ENCODE assay signal across 27 cellular contexts in the genomic region with DNA sequence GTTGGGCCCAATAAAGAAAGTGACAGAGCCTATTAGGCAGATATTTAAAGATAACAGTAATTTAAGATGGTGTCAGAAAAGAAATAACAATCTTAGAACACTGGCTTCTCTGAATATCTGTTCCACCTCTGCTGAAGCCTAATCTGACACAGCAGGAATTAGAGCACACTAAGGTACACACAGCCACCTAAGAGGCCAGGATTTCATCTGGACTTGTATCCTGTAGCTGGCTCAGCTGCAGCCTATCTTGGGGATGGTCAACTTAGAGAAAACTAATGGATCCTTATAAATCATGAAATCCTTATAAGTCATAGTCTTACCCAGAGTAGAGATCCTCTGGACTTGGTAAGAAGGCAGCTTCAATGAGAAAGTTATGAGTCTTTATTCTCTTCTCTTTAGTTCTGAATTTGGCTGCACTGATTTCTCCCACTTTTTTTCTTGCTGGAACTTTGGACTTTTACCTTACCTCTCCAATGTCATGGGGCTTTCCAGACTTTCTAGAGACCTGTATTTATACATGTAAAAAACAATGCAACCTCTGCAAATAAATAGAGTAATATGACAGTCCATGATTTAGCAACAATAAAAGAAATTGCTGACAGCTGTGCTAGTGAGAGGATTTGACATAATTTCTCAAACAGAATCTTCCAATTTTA. TPM values are rescaled to one million over a fixed set of nuclear protein-coding genes. Genes with fewer than 3 reads are reported as not detected.
DNase-seq lines count a peak whose midpoint lies in the region; ATAC-seq and TF ChIP-seq lines count a peak whose summit lies in the region.
"Had no signal": no experiment of that assay in that cellular context is flagged by ENCODE, and none has a peak within 500 bp of the region (broad histone marks: within the 10 kb centered on the region; RNA-seq: fewer than 3 reads in every experiment).

A gene with protein sequence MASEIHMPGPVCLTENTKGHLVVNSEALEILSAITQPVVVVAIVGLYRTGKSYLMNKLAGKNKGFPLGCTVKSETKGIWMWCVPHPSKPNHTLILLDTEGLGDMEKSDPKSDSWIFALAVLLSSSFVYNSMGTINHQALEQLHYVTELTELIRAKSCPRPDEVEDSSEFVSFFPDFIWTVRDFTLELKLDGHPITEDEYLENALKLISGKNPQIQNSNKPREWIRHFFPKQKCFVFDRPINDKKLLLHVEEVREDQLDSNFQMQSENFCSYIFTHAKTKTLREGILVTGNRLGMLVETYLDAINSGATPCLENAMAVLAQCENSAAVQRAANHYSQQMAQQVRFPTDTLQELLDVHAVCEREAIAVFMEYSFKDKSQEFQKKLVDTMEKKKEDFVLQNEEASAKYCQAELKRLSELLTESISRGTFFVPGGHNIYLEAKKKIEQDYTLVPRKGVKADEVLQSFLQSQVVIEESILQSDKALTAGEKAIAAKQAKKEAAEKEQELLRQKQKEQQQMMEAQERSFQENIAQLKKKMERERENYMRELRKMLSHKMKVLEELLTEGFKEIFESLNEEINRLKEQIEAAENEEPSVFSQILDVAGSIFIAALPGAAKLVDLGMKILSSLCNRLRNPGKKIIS (minus strand): TSS at position 403 of the 656 bp plus-strand sequence. CDS start 4,068 bp downstream, outside the sequence.

- peaks cover 11% of the 10 kb centered on the region for H3K36me3 Mint-ChIP-seq in activated CD4-positive, alpha-beta T cell treated with anti-CD3 and anti-CD28 coated beads, Interleukin-2, amount 10 ng/mL, durations not matched to agents 7 days and 5 days (ENCODE audit: low read depth)
- no peaks in the 10 kb centered on the region for H3K36me3 Mint-ChIP-seq in memory B cell

- H3K4me3 ChIP-seq in DND-41 (ENCODE audit: low read depth in 1 of 2, low read length in 2 of 2) (no peak within 1 kb of the TSS), PC-3 (ENCODE audit: low read length) (no peak within 1 kb of the TSS)
- H3K4me3 ChIP-seq: BLaER1 treated with 17β-estradiol and CSF1 and Interleukin-3, amounts not matched to agents 10 nM and 100 nM had no signal

- no peaks in the 10 kb centered on the region for H3K79me2 ChIP-seq in DND-41 (ENCODE audit: insufficient read depth, low read length)
- no peaks in the 10 kb centered on the region for H3K79me2 ChIP-seq in PC-3 (ENCODE audit: low read length)

- intact Hi-C loops in PC-3 (cut with micrococcal nuclease) = loop anchor here (5.0 kb wide), 1 partner anchor 153 kb away; a partner anchor contains a TSS

- H3K4me2 ChIP-seq in DND-41 (ENCODE audit: insufficient read depth, low read length) (peak within 1 kb of the TSS; percentile 15; the same call in 1 of the 2 replicates), PC-3 (ENCODE audit: low read length) (peak within 1 kb of the TSS; percentile 1; the same call in 1 of the 2 replicates)
- H3K4me2 ChIP-seq: BLaER1 treated with 17β-estradiol and CSF1 and Interleukin-3, amounts not matched to agents 10 nM and 100 nM had no signal

- peak within 1 kb of the TSS; percentile 43 for H3K27ac Mint-ChIP-seq in activated CD4-positive, alpha-beta T cell treated with anti-CD3 and anti-CD28 coated beads, Interleukin-2, amount 10 ng/mL, durations not matched to agents 7 days and 5 days
- peak within 1 kb of the TSS; percentile 4 for H3K27ac Mint-ChIP-seq in memory B cell
- H3K27ac Mint-ChIP-seq: CD4-positive, alpha-beta T cell had no signal

- DNase-seq in activated CD4-positive, alpha-beta T cell treated with anti-CD3 and anti-CD28 coated beads, Interleukin-2, amount 10 ng/mL, durations not matched to agents 7 days and 5 days = no peak
- DNase-seq in activated CD4-positive, alpha-beta T cell treated with anti-CD3 and anti-CD28 coated beads, Interleukin-2, amount 50 U/mL, for 48 hours = no peak
- no peak for DNase-seq in DND-41
- DNase-seq in PC-3 = no peak
- DNase-seq in memory B cell (ENCODE audit: low spot score in 2 of 2) = no peak
- DNase-seq in pons (ENCODE audit: low spot score) = no peak
- no peak for DNase-seq in 8988T
- DNase-seq: AML-193; Caco-2; CD4-positive, alpha-beta T cell; DMS79; GF-D8; HCEC 1CT; NCI-H1092 treated with DMSO at 0.1 percent for 48 hours; NCI-H1436; NCI-H187; NCI-H2081 treated with DMSO at 0.1 percent for 48 hours; NCI-H2171; NCI-H226; NCI-H510A treated with DMSO at 0.1 percent for 48 hours; NK-92 treated with Interleukin-12 subunit alpha and Interleukin-12 subunit beta, amount 100 ng/mL, for 24 hours; SHP77 treated with DMSO at 0.1 percent for 48 hours had no signal

- TF ChIP-seq CTCF in DND-41 (IDR thresholded peaks at IDR 0.05; ENCODE audit: borderline replicate concordance, extremely low read depth, low read length, poor library complexity, severe bottlenecking) (no peak), PC-3 (conservative IDR thresholded peaks at IDR 0.05; ENCODE audit: low read depth, low read length) (no peak)

- H3K9ac ChIP-seq in DND-41 (ENCODE audit: low read depth, low read length) = no peak within 1 kb of the TSS
- H3K9ac ChIP-seq in PC-3 (ENCODE audit: low read length) = no peak within 1 kb of the TSS
- H3K9ac ChIP-seq: BLaER1 treated with 17β-estradiol and CSF1 and Interleukin-3, amounts not matched to agents 10 nM and 100 nM had no signal

- H3K27me3 Mint-ChIP-seq in activated CD4-positive, alpha-beta T cell treated with anti-CD3 and anti-CD28 coated beads, Interleukin-2, amount 10 ng/mL, durations not matched to agents 7 days and 5 days = no peaks in the 10 kb centered on the region
- H3K27me3 Mint-ChIP-seq in memory B cell = no peaks in the 10 kb centered on the region
- H3K27me3 Mint-ChIP-seq: CD4-positive, alpha-beta T cell had no signal

- no peaks in the 10 kb centered on the region for H3K36me3 ChIP-seq in DND-41 (ENCODE audit: insufficient read depth, low read length)
- H3K36me3 ChIP-seq in PC-3 (ENCODE audit: low read depth, low read length) = no peaks in the 10 kb centered on the region
- H3K36me3 ChIP-seq: BLaER1 treated with 17β-estradiol and CSF1 and Interleukin-3, amounts not matched to agents 10 nM and 100 nM had no signal

- POLR2A ChIA-PET in activated CD4-positive, alpha-beta T cell treated with anti-CD3 and anti-CD28 coated beads, Interleukin-2, amount 10 ng/mL, durations not matched to agents 7 days and 5 days (lab: Charles Lee) = no interaction called here
- POLR2A ChIA-PET in PC-3 (lab: Charles Lee; ENCODE audit: unreplicated experiment) = no interaction called here

- H3K27me3 ChIP-seq in DND-41 (ENCODE audit: insufficient read depth, low read length, poor library complexity) (no peaks in the 10 kb centered on the region), PC-3 (ENCODE audit: low read length) (no peaks in the 10 kb centered on the region)
- H3K27me3 ChIP-seq: BLaER1 treated with 17β-estradiol and CSF1 and Interleukin-3, amounts not matched to agents 10 nM and 100 nM had no signal

- CTCF ChIA-PET in activated CD4-positive, alpha-beta T cell treated with anti-CD3 and anti-CD28 coated beads, Interleukin-2, amount 10 ng/mL, durations not matched to agents 7 days and 5 days (lab: Charles Lee) = interaction anchor here (0.6 to 0.7 kb wide), 2 partner anchors 13 to 209 kb away, joined by 3 to 4 read pairs; no protein-coding TSS in a partner anchor
- CTCF ChIA-PET in PC-3 (lab: Charles Lee) = no interaction called here

- H3K9me3 Mint-ChIP-seq in activated CD4-positive, alpha-beta T cell treated with anti-CD3 and anti-CD28 coated beads, Interleukin-2, amount 10 ng/mL, durations not matched to agents 7 days and 5 days = peaks cover 8% of the 10 kb centered on the region
- H3K9me3 Mint-ChIP-seq in memory B cell = no peaks in the 10 kb centered on the region

- H2AFZ ChIP-seq in DND-41 (ENCODE audit: low read depth, low read length) = peak within 1 kb of the TSS; percentile 50
- no peak within 1 kb of the TSS for H2AFZ ChIP-seq in PC-3 (ENCODE audit: low read length)

- no peaks in the 10 kb centered on the region for H3K9me3 ChIP-seq in DND-41 (ENCODE audit: insufficient read depth, low read length, severe bottlenecking)
- no peaks in the 10 kb centered on the region for H3K9me3 ChIP-seq in PC-3 (ENCODE audit: low read length)
- H3K9me3 ChIP-seq: BLaER1 treated with 17β-estradiol and CSF1 and Interleukin-3, amounts not matched to agents 10 nM and 100 nM; Caco-2 had no signal

- H3K27ac ChIP-seq in DND-41 (ENCODE audit: low read length) (no peak within 1 kb of the TSS), PC-3 (ENCODE audit: low read length) (no peak within 1 kb of the TSS)
- H3K27ac ChIP-seq: BLaER1 treated with 17β-estradiol and CSF1 and Interleukin-3, amounts not matched to agents 10 nM and 100 nM; RWPE1 had no signal

- H3K4me1 ChIP-seq in DND-41 (ENCODE audit: insufficient read depth, low read length) = no peaks in the 10 kb centered on the region
- peaks cover 8% of the 10 kb centered on the region; the same call in 1 of the 2 replicates for H3K4me1 ChIP-seq in PC-3 (ENCODE audit: insufficient read depth, low read length)
- H3K4me1 ChIP-seq: Caco-2 had no signal

- H3F3A ChIP-seq in PC-3 (ENCODE audit: low read length, unreplicated experiment) = no peaks in the 10 kb centered on the region

- BruUV-seq in PC-3 (replicated peaks; lab: Mats Ljungman, UMichigan) = no TSS peak

- H3K9me2 ChIP-seq in PC-3 (replicated peaks; ENCODE audit: low read length) = no peaks in the 10 kb centered on the region

- ATAC-seq in DND-41 (ENCODE audit: insufficient read depth, low read depth) (no peak), PC-3 (no peak), memory B cell (ENCODE audit: low read depth) (no peak), GM18517 (IDR thresholded peaks at IDR 0.05; ENCODE audit: unreplicated experiment) (no peak)
- ATAC-seq: Panc1 had no signal

- no peak within 1 kb of the TSS for H3K4me3 Mint-ChIP-seq in activated CD4-positive, alpha-beta T cell treated with anti-CD3 and anti-CD28 coated beads, Interleukin-2, amount 10 ng/mL, durations not matched to agents 7 days and 5 days
- H3K4me3 Mint-ChIP-seq in memory B cell = no peak within 1 kb of the TSS
- H3K4me3 Mint-ChIP-seq: CD4-positive, alpha-beta T cell had no signal

- H3K4me1 Mint-ChIP-seq in activated CD4-positive, alpha-beta T cell treated with anti-CD3 and anti-CD28 coated beads, Interleukin-2, amount 10 ng/mL, durations not matched to agents 7 days and 5 days = peaks cover 15% of the 10 kb centered on the region
- H3K4me1 Mint-ChIP-seq in memory B cell = peaks cover 8% of the 10 kb centered on the region

- H4K20me1 ChIP-seq in DND-41 (ENCODE audit: insufficient read depth, low read length) = no peaks in the 10 kb centered on the region
- H4K20me1 ChIP-seq in PC-3 (ENCODE audit: low read length) = no peaks in the 10 kb centered on the region
- H4K20me1 ChIP-seq: BLaER1 treated with 17β-estradiol and CSF1 and Interleukin-3, amounts not matched to agents 10 nM and 100 nM had no signal

RNA-seq across cellular contexts. Expression of the gene that starts here (rescaled TPM):
- total RNA-seq in activated CD4-positive, alpha-beta T cell treated with anti-CD3 and anti-CD28 coated beads, Interleukin-2, amount 10 ng/mL, durations not matched to agents 7 days and 5 days = not detected
- 0.07 TPM in 1 of 2 replicates, not detected in the other for total RNA-seq in PC-3 (2014; rRNA removed)
- total RNA-seq: Caco-2; CD4-positive, alpha-beta T cell; H1 had no signal
